In the genomic region with DNA sequence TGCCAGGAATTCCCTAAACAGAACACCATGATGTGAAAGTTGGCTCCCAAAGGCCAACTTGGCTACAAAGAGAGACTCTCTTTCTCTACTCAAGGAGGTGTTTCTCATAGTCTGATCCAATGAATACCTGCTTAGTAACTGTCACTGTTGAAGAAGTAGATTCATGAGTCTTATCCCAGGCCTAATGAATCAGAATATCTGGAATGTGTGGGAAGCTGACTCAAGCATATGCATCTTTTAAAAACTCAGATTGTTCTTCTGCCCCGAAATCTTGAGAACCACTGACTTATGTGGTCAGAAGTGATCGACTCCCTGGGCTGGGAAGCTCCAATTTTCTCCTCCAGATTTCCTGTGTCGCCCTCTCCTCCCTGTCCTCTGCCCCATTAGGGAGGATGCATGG, we compare ENCODE assay signal across 19 cellular contexts.
DNase-seq lines count a peak whose midpoint lies in the region; ATAC-seq, FAIRE-seq and TF ChIP-seq lines count a peak whose summit lies in the region.
"Had no signal": no experiment of that assay in that cellular context is flagged by ENCODE, and none has a peak within 500 bp of the region (broad histone marks: within the 10 kb centered on the region; RNA-seq: fewer than 3 reads in every experiment).

No MANE protein-coding gene starts in this region.

- H3K9me1 ChIP-seq in keratinocyte (ENCODE audit: control insufficient read depth, extremely low read depth, insufficient read depth, low read length), result no peaks in the 10 kb centered on the region

- H3K9me3 ChIP-seq in keratinocyte (ENCODE audit: control insufficient read depth, low read depth, low read length), result no peaks in the 10 kb centered on the region
- H3K9me3 ChIP-seq in suprapubic skin, result no peaks in the 10 kb centered on the region
- H3K9me3 ChIP-seq: lower lobe of right lung, psoas muscle had no signal

- H3K4me1 ChIP-seq in keratinocyte (ENCODE audit: control insufficient read depth, extremely low read depth, insufficient read depth, low read length), result peaks cover 14% of the 10 kb centered on the region
- H3K4me1 ChIP-seq in suprapubic skin, result no peaks in the 10 kb centered on the region

- in situ Hi-C loops in astrocyte of the spinal cord (cut with HindIII; ENCODE audit: low sequenced_read_pairs), result no loop called here

- no peaks in the 10 kb centered on the region for H3K27me3 ChIP-seq in keratinocyte (ENCODE audit: control insufficient read depth, extremely low read depth, insufficient read depth, low read length)
- H3K27me3 ChIP-seq in suprapubic skin, result no peaks in the 10 kb centered on the region

- peak; percentile 97 for FAIRE-seq in keratinocyte (lab: Jason Lieb, UNC)
- FAIRE-seq: D721Med had no signal

- no peak for TF ChIP-seq EP300 in suprapubic skin (IDR thresholded peaks at IDR 0.05)

- dilution Hi-C loops in keratinocyte (cut with MboI; ENCODE audit: extremely low pct_ligation_motif_present, low sequenced_read_pairs), result no loop called here

- 91% methylated on average over 3 of the region's 3 CpGs for WGBS in suprapubic skin

- peak overlapping the region; percentile 54 for H3K27ac ChIP-seq in keratinocyte (ENCODE audit: control insufficient read depth, insufficient read depth, low read length)
- H3K27ac ChIP-seq in suprapubic skin, result no peak overlapping the region
- H3K27ac ChIP-seq: lower lobe of right lung, psoas muscle had no signal

- peak overlapping the region; percentile 49 for H3K4me2 ChIP-seq in keratinocyte (ENCODE audit: control insufficient read depth, extremely low read depth, insufficient read depth, low read depth, low read length)

- H2AFZ ChIP-seq in keratinocyte (ENCODE audit: control insufficient read depth, low read length), result peak overlapping the region; percentile 84

- DNase-seq in AG09309 (ENCODE audit: low read depth) (peak; percentile 40), M059J (ENCODE audit: low read depth) (peak; percentile 93), astrocyte of the spinal cord (ENCODE audit: low read depth, low spot score) (peak; percentile 44), keratinocyte (ENCODE audit: low read depth, low spot score) (peak; percentile 21), suprapubic skin (ENCODE audit: low spot score in 2 of 2) (no peak), H4 (ENCODE audit: low spot score) (no peak), CD1c-positive myeloid dendritic cell (ENCODE audit: extremely low spot score) (no peak)
- DNase-seq: activated CD4-positive, alpha-beta T cell treated with anti-CD3 and anti-CD28 coated beads, Interleukin-2, amount 50 U/mL, for 48 hours; activated T-cell treated with anti-CD3 and anti-CD28 coated beads, Interleukin-2, amount 50 U/mL, for 72 hours; AML-193; dermis blood vessel endothelial cell; KBM-7; lower lobe of right lung; naive thymus-derived CD4-positive, alpha-beta T cell; NCI-H2171 treated with DMSO at 0.1 percent for 48 hours; psoas muscle; stimulated activated CD4-positive, alpha-beta T cell treated with anti-CD3 and anti-CD28 coated beads, Interleukin-15, amount 100 ng/mL, for 24 hours had no signal

- ATAC-seq in HG03139 (IDR thresholded peaks at IDR 0.05; ENCODE audit: unreplicated experiment), result no peak
- ATAC-seq: activated T-cell treated with anti-CD3 and anti-CD28 coated beads, Interleukin-2, amount 50 U/mL, for 72 hours; lower lobe of right lung; naive thymus-derived CD4-positive, alpha-beta T cell; psoas muscle had no signal

- TF ChIP-seq CTCF in AG09309 (IDR thresholded peaks at IDR 0.05; ENCODE audit: control insufficient read depth, insufficient read depth, low read depth, low read length, missing control alignments) (no peak), astrocyte of the spinal cord (IDR thresholded peaks at IDR 0.05; ENCODE audit: low read depth, low read length) (no peak), keratinocyte (optimal IDR thresholded peaks at IDR 0.05 in 1 of 3, IDR thresholded peaks at IDR 0.05 in 1 of 3, conservative IDR thresholded peaks at IDR 0.05 in 1 of 3; ENCODE audit: extremely low read depth in 1 of 3, insufficient read depth in 2 of 3, low read length in 3 of 3) (no peak), suprapubic skin (IDR thresholded peaks at IDR 0.05) (no peak)

- peak overlapping the region; percentile 10 for H3K9ac ChIP-seq in keratinocyte (ENCODE audit: control insufficient read depth, extremely low read depth, insufficient read depth, low read length)

- no peaks in the 10 kb centered on the region for H4K20me1 ChIP-seq in keratinocyte (ENCODE audit: control insufficient read depth, extremely low read depth, insufficient read depth, low read length)

- no peaks in the 10 kb centered on the region for H3K79me2 ChIP-seq in keratinocyte (ENCODE audit: control insufficient read depth, insufficient read depth, low read length)

- TF ChIP-seq POLR2A in suprapubic skin (IDR thresholded peaks at IDR 0.05), result no peak

- H3K36me3 ChIP-seq in keratinocyte (ENCODE audit: control insufficient read depth in 2 of 2, extremely low read depth in 1 of 2, insufficient read depth in 2 of 2, low read length in 2 of 2), result no peaks in the 10 kb centered on the region
- no peaks in the 10 kb centered on the region for H3K36me3 ChIP-seq in suprapubic skin
- H3K36me3 ChIP-seq: lower lobe of right lung had no signal

- H3K4me3 ChIP-seq in AG09309 (ENCODE audit: control insufficient read depth, low read depth, low read length) (no peak overlapping the region), astrocyte of the spinal cord (ENCODE audit: low read depth, low read length) (no peak overlapping the region), keratinocyte (ENCODE audit: control insufficient read depth in 2 of 3, extremely low read depth in 1 of 3, insufficient read depth in 2 of 3, low read depth in 1 of 3, low read length in 3 of 3) (peak overlapping the region in 1 of 3 experiments; percentile 8), suprapubic skin (no peak overlapping the region)
- H3K4me3 ChIP-seq: lower lobe of right lung, psoas muscle had no signal

Comparison
In these comparisons a context has a peak if more than half of its experiments do, and no peak if none do; other contexts are left out.
1. DNase-seq: peak in AG09309 (single experiment), M059J (single experiment), astrocyte of the spinal cord (single experiment) and keratinocyte (single experiment); none in suprapubic skin (0 of 2), H4 (single experiment) and CD1c-positive myeloid dendritic cell (single experiment).